In genomic region chr5:21826884-21827283, GRCh38 we compare ENCODE assay signal across 20 cellular contexts.
DNase-seq lines count a peak whose midpoint lies in the region; ATAC-seq and TF ChIP-seq lines count a peak whose summit lies in the region.
"Had no signal": no experiment of that assay in that cellular context is flagged by ENCODE, and none has a peak within 500 bp of the region (broad histone marks: within the 10 kb centered on the region; RNA-seq: fewer than 3 reads in every experiment).

No MANE protein-coding gene starts in this region.

- H3K27me3 Mint-ChIP-seq in nephron progenitor cell (ENCODE audit: low read depth, poor library complexity), result peaks cover 2% of the 10 kb centered on the region
- H3K27me3 Mint-ChIP-seq: CD4-positive, CD25-positive, alpha-beta regulatory T cell had no signal

- ATAC-seq in GM19351 (IDR thresholded peaks at IDR 0.05; ENCODE audit: unreplicated experiment) (peak; percentile 42), HG02885 (IDR thresholded peaks at IDR 0.05; ENCODE audit: poor library complexity, unreplicated experiment) (peak; percentile 41)
- ATAC-seq: HCT116, HepG2, Right ventricle myocardium inferior had no signal

- peaks cover 45% of the 10 kb centered on the region for H3K4me1 ChIP-seq in OCI-LY3 (ENCODE audit: low read length)
- H3K4me1 ChIP-seq: Caco-2, Peyer's patch had no signal

- H3K4me2 ChIP-seq in OCI-LY3 (ENCODE audit: low read length), result peak overlapping the region; percentile 26; the same call in 1 of the 2 replicates

- H3K4me1 Mint-ChIP-seq in nephron progenitor cell, result no peaks in the 10 kb centered on the region
- H3K4me1 Mint-ChIP-seq: CD4-positive, CD25-positive, alpha-beta regulatory T cell had no signal

- H3K9ac ChIP-seq in OCI-LY3 (ENCODE audit: low read length), result no peak overlapping the region

- no peak overlapping the region for H2AFZ ChIP-seq in OCI-LY3 (ENCODE audit: low read depth, low read length)

- H3K36me3 ChIP-seq in OCI-LY3 (replicated peaks; ENCODE audit: low read depth, low read length), result no peaks in the 10 kb centered on the region
- H3K36me3 ChIP-seq: Peyer's patch had no signal

- H3K9me3 ChIP-seq in OCI-LY3 (ENCODE audit: insufficient read depth, low read length), result no peaks in the 10 kb centered on the region
- H3K9me3 ChIP-seq: Caco-2, Peyer's patch had no signal

- no peaks in the 10 kb centered on the region for H3K36me3 Mint-ChIP-seq in nephron progenitor cell (ENCODE audit: low read depth)
- H3K36me3 Mint-ChIP-seq: CD4-positive, CD25-positive, alpha-beta regulatory T cell had no signal

- no peak overlapping the region for H3K27ac Mint-ChIP-seq in nephron progenitor cell
- H3K27ac Mint-ChIP-seq: CD4-positive, CD25-positive, alpha-beta regulatory T cell had no signal

- no peaks in the 10 kb centered on the region for H3K27me3 ChIP-seq in OCI-LY3 (ENCODE audit: low read depth, low read length)
- H3K27me3 ChIP-seq: Peyer's patch had no signal

- H3K79me2 ChIP-seq in OCI-LY3 (ENCODE audit: low read length), result no peaks in the 10 kb centered on the region

- no peak overlapping the region for H3K4me3 Mint-ChIP-seq in nephron progenitor cell
- H3K4me3 Mint-ChIP-seq: CD4-positive, CD25-positive, alpha-beta regulatory T cell had no signal

- no peak for TF ChIP-seq CTCF in OCI-LY3 (IDR thresholded peaks at IDR 0.05; ENCODE audit: low read depth, low read length)
- TF ChIP-seq CTCF in nephron progenitor cell (IDR thresholded peaks at IDR 0.05), result no peak
- TF ChIP-seq CTCF in coronary artery (IDR thresholded peaks at IDR 0.05), result no peak

- H3K9me3 Mint-ChIP-seq in nephron progenitor cell, result no peaks in the 10 kb centered on the region

- no peaks in the 10 kb centered on the region for H4K20me1 ChIP-seq in OCI-LY3 (ENCODE audit: insufficient read depth, low read length)

- no peak overlapping the region for H3K4me3 ChIP-seq in OCI-LY3 (ENCODE audit: low read length)
- no peak overlapping the region for H3K4me3 ChIP-seq in coronary artery
- H3K4me3 ChIP-seq: Peyer's patch, SK-N-MC had no signal

- DNase-seq in nephron progenitor cell (no peak), GM19238 (ENCODE audit: insufficient read length, low spot score) (no peak), coronary artery (ENCODE audit: low spot score) (no peak), DMS79 (lab: John Stamatoyannopoulos, UW) (no peak)
- DNase-seq: Caco-2; CD4-positive, CD25-positive, alpha-beta regulatory T cell; DMS153; EL; KG1; NCI-H1436; NCI-H2081; NCI-H524; Peyer's patch had no signal

- H3K27ac ChIP-seq in OCI-LY3 (ENCODE audit: low read length), result no peak overlapping the region
- H3K27ac ChIP-seq in coronary artery, result no peak overlapping the region
- H3K27ac ChIP-seq: Peyer's patch, SK-N-MC had no signal
